Comparison of ENCODE assay signal across 28 cellular contexts in the genomic region with DNA sequence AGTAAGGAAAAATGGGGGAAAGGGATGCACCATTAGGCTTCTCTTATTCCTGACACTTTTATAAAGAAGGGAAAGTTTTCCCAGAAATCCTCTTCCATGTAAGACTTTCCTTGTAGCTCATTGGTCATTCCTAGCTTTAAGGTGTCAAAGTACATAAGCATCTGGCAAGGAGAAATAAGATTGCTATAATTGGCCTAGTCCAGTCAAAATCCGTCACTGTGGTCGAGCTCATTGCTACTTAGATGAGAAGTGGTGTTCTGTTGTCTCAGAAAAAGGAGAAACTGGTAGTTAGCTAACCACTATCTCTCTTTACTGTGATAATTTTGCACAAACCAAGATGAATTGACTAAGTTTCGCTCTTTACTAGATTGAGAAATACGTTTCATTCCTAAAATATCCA.
"Had no signal": no experiment of that assay in that cellular context is flagged by ENCODE, and none has a peak within 500 bp of the region (broad histone marks: within the 10 kb centered on the region; RNA-seq: fewer than 3 reads in every experiment).

No MANE protein-coding gene starts in this region.

- DNase-seq: activated CD4-positive, alpha-beta T cell treated with anti-CD3 and anti-CD28 coated beads for 36 hours; activated CD4-positive, alpha-beta T cell treated with anti-CD3 and anti-CD28 coated beads, Interleukin-2, amount 10 ng/mL, durations not matched to agents 7 days and 5 days; activated CD4-positive, alpha-beta T cell treated with anti-CD3 and anti-CD28 coated beads, Interleukin-2, amount 50 U/mL, for 48 hours; activated CD8-positive, alpha-beta T cell treated with anti-CD3 and anti-CD28 coated beads, Interleukin-2, amount 10 ng/mL, durations not matched to agents 7 days and 5 days; activated gamma-delta T cell; activated naive CD4-positive, alpha-beta T cell treated with Interleukin-2 at 50 U/mL for 16 hours; activated naive CD8-positive, alpha-beta T cell treated with anti-CD3 and anti-CD28 coated beads, Interleukin-2, amount 10 ng/mL, durations not matched to agents 7 days and 5 days; activated T-cell treated with anti-CD3 and anti-CD28 coated beads, Interleukin-2, amount 50 U/mL, for 24 hours; amygdala; colonic mucosa; NCI-H1092 treated with DMSO at 0.1 percent for 48 hours; NCI-H1417; NCI-H146; NCI-H187 treated with DMSO at 0.1 percent for 48 hours; NCI-H2081; NCI-H2171 treated with DMSO at 0.1 percent for 48 hours; NCI-H2227 treated with DMSO at 0.1 percent for 48 hours; NCI-H446; NCI-H510A treated with DMSO at 0.1 percent for 48 hours; NCI-H526 treated with DMSO at 0.1 percent for 48 hours; PC-3; Peyer's patch; RPMI8226; SHP77 treated with DMSO at 0.1 percent for 48 hours; SK-N-SH had no signal

- H3K36me3 ChIP-seq: ascending aorta, cardiac muscle cell, colonic mucosa, Peyer's patch, SJSA1 had no signal

- H3K9me3 ChIP-seq: ascending aorta, colonic mucosa, Peyer's patch, SK-N-SH had no signal

- H3K4me1 ChIP-seq: ascending aorta, colonic mucosa, Peyer's patch, SJSA1 had no signal

- H3K27me3 ChIP-seq: ascending aorta, cardiac muscle cell, colonic mucosa, Peyer's patch, SJSA1 had no signal

- H3K4me3 ChIP-seq: ascending aorta, cardiac muscle cell, colonic mucosa, Peyer's patch, SJSA1 had no signal

- H3K27ac ChIP-seq: ascending aorta, cardiac muscle cell, colonic mucosa, Peyer's patch, SJSA1 had no signal
